In the genomic region with DNA sequence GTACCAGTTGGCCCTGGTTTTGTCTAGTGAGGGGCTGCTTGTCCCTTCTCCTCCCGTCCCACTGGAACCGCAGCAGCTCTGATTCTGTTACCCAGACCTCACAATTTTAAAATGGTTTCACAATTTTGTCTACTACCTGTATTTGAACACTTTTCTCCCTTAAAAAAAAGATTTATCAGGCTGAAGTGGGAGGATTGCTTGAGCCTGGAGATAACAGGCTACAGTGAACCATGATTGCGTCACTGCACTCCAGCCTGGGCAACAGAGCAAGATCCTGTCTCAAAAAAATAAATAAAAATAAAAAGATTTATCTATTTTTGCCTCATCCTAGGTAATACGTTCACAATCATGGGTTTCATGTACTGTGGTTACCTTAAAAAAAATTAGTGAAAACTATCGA, we compare ENCODE assay signal across 8 cellular contexts. TPM values are rescaled to one million over a fixed set of nuclear protein-coding genes. Genes with fewer than 3 reads are reported as not detected.
DNase-seq lines count a peak whose midpoint lies in the region; ATAC-seq, FAIRE-seq and TF ChIP-seq lines count a peak whose summit lies in the region.

No MANE protein-coding gene starts in this region.

- CTCF ChIA-PET in AG04450 (lab: Charles Lee) = no interaction called here

- no peaks in the 10 kb centered on the region for H3K27me3 Mint-ChIP-seq in central memory CD8-positive, alpha-beta T cell
- H3K27me3 Mint-ChIP-seq in naive B cell = no peaks in the 10 kb centered on the region

- no peak for ATAC-seq in central memory CD8-positive, alpha-beta T cell (replicated peaks; ENCODE audit: extremely low read depth, poor library complexity, severe bottlenecking)
- ATAC-seq in naive B cell (ENCODE audit: low read depth in 2 of 2) (no peak), HG03457 (IDR thresholded peaks at IDR 0.05; ENCODE audit: unreplicated experiment) (no peak)

- H3K9ac ChIP-seq in KMS-11 = peak overlapping the region; percentile 48; the same call in 1 of the 2 replicates

- peaks cover 8% of the 10 kb centered on the region for H3K36me3 Mint-ChIP-seq in central memory CD8-positive, alpha-beta T cell (ENCODE audit: insufficient read depth)
- peaks cover 0 to 7% of the 10 kb centered on the region in 2 donors for H3K36me3 Mint-ChIP-seq in naive B cell

- peaks cover 24% of the 10 kb centered on the region for H3K4me1 Mint-ChIP-seq in central memory CD8-positive, alpha-beta T cell
- H3K4me1 Mint-ChIP-seq in naive B cell = peaks cover 17 to 28% (median 22%) of the 10 kb centered on the region in 3 donors

- H3K27ac Mint-ChIP-seq in central memory CD8-positive, alpha-beta T cell (ENCODE audit: low read depth) = peak overlapping the region; percentile 96
- H3K27ac Mint-ChIP-seq in naive B cell = peak overlapping the region; percentile 37 to 97 (median 96)

- H3K27me3 ChIP-seq in AG04450 (ENCODE audit: control insufficient read depth, insufficient read depth, low read length) = no peaks in the 10 kb centered on the region
- H3K27me3 ChIP-seq in KMS-11 (ENCODE audit: insufficient read depth, low read depth) = no peaks in the 10 kb centered on the region

- no peaks in the 10 kb centered on the region for H3K79me2 ChIP-seq in KMS-11 (ENCODE audit: insufficient read depth, low read depth)

- peak overlapping the region; percentile 96 for H3K4me3 Mint-ChIP-seq in central memory CD8-positive, alpha-beta T cell
- peak overlapping the region in 7 of 8 donors; percentile 15 to 99 (median 97) for H3K4me3 Mint-ChIP-seq in naive B cell

- H3K36me3 ChIP-seq in KMS-11 (ENCODE audit: insufficient read depth) = no peaks in the 10 kb centered on the region

- FAIRE-seq in GM12891 (lab: Jason Lieb, UNC) = no peak

- POLR2A ChIA-PET in AG04450 (lab: Yijun Ruan, JAX) = no interaction called here

- no peak for DNase-seq in AG04450 (ENCODE audit: low read depth, low spot score)
- DNase-seq in central memory CD8-positive, alpha-beta T cell (ENCODE audit: low spot score in 2 of 2) = no peak
- DNase-seq in naive B cell = no peak
- DNase-seq in GM19238 (ENCODE audit: insufficient read length, low spot score) = no peak
- DNase-seq in NCI-H2107 treated with DMSO at 0.1 percent for 48 hours (lab: John Stamatoyannopoulos, UW; ENCODE audit: unreplicated experiment) = no peak
- DNase-seq in GM12891 (ENCODE audit: insufficient read length, low spot score) = no peak

- peak overlapping the region; percentile 91 for H3K27ac ChIP-seq in AG04450 (ENCODE audit: low read depth, low read length)
- peak overlapping the region; percentile 46 for H3K27ac ChIP-seq in KMS-11

- TF ChIP-seq POLR2A in GM12891 (IDR thresholded peaks at IDR 0.05; ENCODE audit: low read depth, low read length) = no peak

- H3K9me3 ChIP-seq in AG04450 (ENCODE audit: control insufficient read depth, insufficient read depth, low read length) = peaks cover 6% of the 10 kb centered on the region; the same call in 1 of the 2 replicates

- H4K20me1 ChIP-seq in KMS-11 (ENCODE audit: insufficient read depth) = no peaks in the 10 kb centered on the region

- peaks cover 15% of the 10 kb centered on the region for H3K4me1 ChIP-seq in KMS-11 (ENCODE audit: low read depth, poor library complexity, severe bottlenecking)

- peak overlapping the region; percentile 60 for H2AFZ ChIP-seq in KMS-11 (ENCODE audit: low read depth)

- H3K4me2 ChIP-seq in KMS-11 = peak overlapping the region; percentile 54

- H3K4me3 ChIP-seq in AG04450 (ENCODE audit: low read depth, low read length) (peak overlapping the region; percentile 73), KMS-11 (IDR thresholded peaks at IDR 0.05; ENCODE audit: insufficient read depth, low read depth, low read length) (no peak overlapping the region)

- no peak for TF ChIP-seq CTCF in AG04450 (IDR thresholded peaks at IDR 0.05; ENCODE audit: low read depth, low read length)
- TF ChIP-seq CTCF in KMS-11 (conservative IDR thresholded peaks at IDR 0.05; ENCODE audit: low read depth, low read length) = no peak

- H3K9me3 Mint-ChIP-seq in central memory CD8-positive, alpha-beta T cell = no peaks in the 10 kb centered on the region
- H3K9me3 Mint-ChIP-seq in naive B cell = no peaks in the 10 kb centered on the region

TF ChIP-seq in GM12891, 5 proteins besides CTCF, POLR2A, EP300 and RAD21:
- TF ChIP-seq POU2F2 (IDR thresholded peaks at IDR 0.05; ENCODE audit: low read depth, low read length) (no peak), POLR2AphosphoS5 (IDR thresholded peaks at IDR 0.05; ENCODE audit: low read depth, low read length) (no peak), SPI1 (IDR thresholded peaks at IDR 0.05; ENCODE audit: low read depth, low read length) (no peak), PAX5 (IDR thresholded peaks at IDR 0.05; ENCODE audit: insufficient read depth, low read length, severe bottlenecking) (no peak), TAF1 (IDR thresholded peaks at IDR 0.05; ENCODE audit: low read depth, low read length) (no peak)

RNA-seq across cellular contexts. Expression of a gene that starts 1.4 kb away (rescaled TPM):
- polyA plus RNA-seq in AG04450 (2011; rRNA removed) = 5.0 and 6.5 TPM in 2 replicates
- polyA minus RNA-seq in AG04450 (2011; rRNA and poly(A)+ RNA removed) = 5.9 and 7.0 TPM in 2 replicates
- polyA plus RNA-seq in naive B cell (ENCODE audit: low read depth in 6 of 6) = 10 to 100 TPM in 1 of 6 donors, 1 to 10 TPM in 5; 3.1 to 10.1 (median 5.9) TPM
- polyA plus RNA-seq in GM12891 (2012; ENCODE audit: low read depth, missing spikeins) = 3.9 TPM

RNA-seq across cellular contexts. Expression of a gene that starts 15.1 kb away (rescaled TPM):
- polyA plus RNA-seq in AG04450 (2011; rRNA removed) (1.4 and 1.6 TPM in 2 replicates), naive B cell (ENCODE audit: low read depth in 6 of 6) (under 1 TPM in 4 of 6 donors, not detected in 2; 0.15 to 0.30 (median 0.28) TPM)
- polyA minus RNA-seq in AG04450 (2011; rRNA and poly(A)+ RNA removed) = 0.70 and 1.4 TPM in 2 replicates
- polyA plus RNA-seq in GM12891 (2012; ENCODE audit: low read depth, missing spikeins) = 3.3 TPM

RNA-seq across cellular contexts. Expression of a gene that starts 23.2 kb away (rescaled TPM):
- polyA plus RNA-seq in AG04450 (2011; rRNA removed) = not detected in 2 replicates
- polyA minus RNA-seq in AG04450 (2011; rRNA and poly(A)+ RNA removed) = not detected in 2 replicates
- polyA plus RNA-seq in naive B cell (ENCODE audit: low read depth in 6 of 6) = not detected
- 0.05 TPM for polyA plus RNA-seq in GM12891 (2012; ENCODE audit: low read depth, missing spikeins)

RNA-seq across cellular contexts. Expression of a gene that starts 24.4 kb away (rescaled TPM):
- polyA plus RNA-seq in AG04450 (2011; rRNA removed) = 54.3 and 63.1 TPM in 2 replicates
- polyA minus RNA-seq in AG04450 (2011; rRNA and poly(A)+ RNA removed) = 71.8 and 83.3 TPM in 2 replicates
- polyA plus RNA-seq in naive B cell (ENCODE audit: low read depth in 6 of 6) = 10 to 100 TPM in 2 of 6 donors, 1 to 10 TPM in 4; 6.3 to 24.3 (median 9.0) TPM
- polyA plus RNA-seq in GM12891 (2012; ENCODE audit: low read depth, missing spikeins) = 51.0 TPM

RNA-seq across cellular contexts. Expression of a gene that starts 27.3 kb away (rescaled TPM):
- not detected in 2 replicates for polyA plus RNA-seq in AG04450 (2011; rRNA removed)
- polyA minus RNA-seq in AG04450 (2011; rRNA and poly(A)+ RNA removed) = not detected in 2 replicates
- polyA plus RNA-seq in naive B cell (ENCODE audit: low read depth in 6 of 6) = not detected
- polyA plus RNA-seq in GM12891 (2012; ENCODE audit: low read depth, missing spikeins) = not detected
